Comparison of ENCODE assay signal across 19 cellular contexts in the genomic region with DNA sequence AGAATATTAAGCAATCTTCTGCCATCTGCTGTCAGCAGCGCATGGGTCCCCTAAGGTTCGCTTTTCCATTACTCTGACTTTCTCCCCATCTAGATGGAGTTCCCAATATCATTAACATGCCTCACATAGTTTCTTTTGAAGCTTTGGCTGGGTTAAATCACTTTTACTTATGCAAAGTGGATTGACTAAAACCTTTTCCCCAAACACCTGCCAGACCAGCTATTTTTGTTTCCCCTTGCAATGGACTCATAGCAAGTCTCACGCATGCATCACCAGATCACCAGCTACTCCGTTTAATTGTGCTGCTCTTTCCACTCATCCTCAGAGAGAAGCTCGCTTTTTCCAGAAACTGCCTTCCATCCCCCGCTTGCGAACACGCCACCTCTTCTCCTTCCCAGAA.
"Had no signal": no experiment of that assay in that cellular context is flagged by ENCODE, and none has a peak within 500 bp of the region (broad histone marks: within the 10 kb centered on the region; RNA-seq: fewer than 3 reads in every experiment).

No MANE protein-coding gene starts in this region.

- H2AFZ ChIP-seq: hepatocyte had no signal

- H3K79me2 ChIP-seq: hepatocyte had no signal

- H3K9me3 Mint-ChIP-seq: T-helper 2 cell treated with Interferon-gamma antibody and Interleukin-4, amounts not matched to agents 5 μg/mL and 100 μg/mL, for 36 hours had no signal

- H3K27ac ChIP-seq: colonic mucosa, esophagus muscularis mucosa, hepatocyte, right atrium auricular region, skin epidermis, tibial artery, vagina had no signal

- H3K9me3 ChIP-seq: colonic mucosa, esophagus muscularis mucosa, right atrium auricular region, tibial artery, vagina had no signal

- H3K36me3 ChIP-seq: colonic mucosa, esophagus muscularis mucosa, right atrium auricular region, tibial artery, vagina had no signal

- ATAC-seq: activated CD4-positive, CD25-positive, alpha-beta regulatory T cell treated with anti-CD3 and anti-CD28 coated beads, Interleukin-2, amount 50 U/mL, for 24 hours; natural killer cell had no signal

- H3K4me1 Mint-ChIP-seq: natural killer cell had no signal

- H3K4me1 ChIP-seq: colonic mucosa, right atrium auricular region, tibial artery, vagina had no signal

- H3K4me2 ChIP-seq: hepatocyte had no signal

- H3K27ac Mint-ChIP-seq: natural killer cell; T-helper 2 cell treated with Interferon-gamma antibody and Interleukin-4, amounts not matched to agents 5 μg/mL and 100 μg/mL, for 36 hours had no signal

- H3K4me3 ChIP-seq: colonic mucosa, esophagus muscularis mucosa, hepatocyte, right atrium auricular region, skin epidermis, tibial artery, vagina had no signal

- FAIRE-seq: astrocyte had no signal

- DNase-seq: activated naive CD4-positive, alpha-beta T cell treated with anti-CD3 and anti-CD28 coated beads, Interleukin-2, amount 50 U/mL, for 16 hours; colonic mucosa; effector CD4-positive, alpha-beta T cell; kidney glomerular epithelial cell; mesenchymal stem cell; natural killer cell; occipital lobe; stimulated activated CD4-positive, alpha-beta T cell treated with anti-CD3 and anti-CD28 coated beads, Interleukin-15, amount 100 ng/mL, for 24 hours; stimulated activated CD4-positive, alpha-beta T cell treated with anti-CD3 and anti-CD28 coated beads, Interleukin-4, amount 100 ng/mL, for 1 hour; stimulated activated naive CD4-positive, alpha-beta T cell; tibial artery had no signal

- H3K27me3 ChIP-seq: colonic mucosa, esophagus muscularis mucosa, hepatocyte, right atrium auricular region, tibial artery, vagina had no signal

- H3K4me3 Mint-ChIP-seq: natural killer cell; T-helper 2 cell treated with Interferon-gamma antibody and Interleukin-4, amounts not matched to agents 5 μg/mL and 100 μg/mL, for 36 hours had no signal

- H3K36me3 Mint-ChIP-seq: natural killer cell had no signal
